In genomic region chr15:39579487-39580116, GRCh38 we compare ENCODE assay signal across 9 cellular contexts. TPM values are rescaled to one million over a fixed set of nuclear protein-coding genes. Genes with fewer than 3 reads are reported as not detected.
DNase-seq lines count a peak whose midpoint lies in the region; ATAC-seq and TF ChIP-seq lines count a peak whose summit lies in the region.
"Had no signal": no experiment of that assay in that cellular context is flagged by ENCODE, and none has a peak within 500 bp of the region (broad histone marks: within the 10 kb centered on the region; RNA-seq: fewer than 3 reads in every experiment).

No MANE protein-coding gene starts in this region.

- H3K4me1 ChIP-seq in heart right ventricle = peaks cover 0 to 57% (median 40%) of the 10 kb centered on the region in 9 donors

- peaks cover 13% of the 10 kb centered on the region for H3K4me1 Mint-ChIP-seq in activated naive CD8-positive, alpha-beta T cell treated with anti-CD3 and anti-CD28 coated beads, Interleukin-2, amount 50 U/mL, for 24 hours

- no peaks in the 10 kb centered on the region for H3K9me3 ChIP-seq in heart right ventricle
- H3K9me3 ChIP-seq: neutrophil had no signal

- H3K4me3 ChIP-seq in H7 (ENCODE audit: insufficient read depth, low read depth, low read length) (peak overlapping the region; percentile 29), heart right ventricle (peak overlapping the region; percentile 20 to 88 (median 67))

- no peaks in the 10 kb centered on the region for H3K36me3 Mint-ChIP-seq in activated naive CD8-positive, alpha-beta T cell treated with anti-CD3 and anti-CD28 coated beads, Interleukin-2, amount 50 U/mL, for 24 hours (ENCODE audit: low read depth)

- ATAC-seq in activated naive CD8-positive, alpha-beta T cell treated with anti-CD3 and anti-CD28 coated beads, Interleukin-2, amount 50 U/mL, for 24 hours = no peak
- ATAC-seq in heart right ventricle (peak; percentile 53 to 80 (median 70)), GM21737 (IDR thresholded peaks at IDR 0.05; ENCODE audit: unreplicated experiment) (no peak), GM18519 (IDR thresholded peaks at IDR 0.05; ENCODE audit: low FRiP score, unreplicated experiment) (no peak)

- intact Hi-C loops in heart right ventricle (cut with DNase I) = loop anchor here (1.0 to 10.0 kb wide), 26 partner anchors 67 to 875 kb away; no protein-coding TSS in a partner anchor
- intact Hi-C loops in posterior vena cava (cut with DNase I) = loop anchor here (2.0 to 10.0 kb wide), 7 partner anchors 65 to 765 kb away; no protein-coding TSS in a partner anchor

- H3K27me3 Mint-ChIP-seq in activated naive CD8-positive, alpha-beta T cell treated with anti-CD3 and anti-CD28 coated beads, Interleukin-2, amount 50 U/mL, for 24 hours = peaks cover 62% of the 10 kb centered on the region

- peak; percentile 93 for DNase-seq in ACHN
- DNase-seq in H7 = peak; percentile 80
- DNase-seq in activated naive CD8-positive, alpha-beta T cell treated with anti-CD3 and anti-CD28 coated beads, Interleukin-2, amount 50 U/mL, for 24 hours = no peak
- peak; percentile 51 to 78 for DNase-seq in heart right ventricle
- DNase-seq in posterior vena cava (ENCODE audit: low spot score) = peak; percentile 90
- DNase-seq in activated CD4-positive, alpha-beta T cell treated with anti-CD3 and anti-CD28 coated beads for 1 hour = no peak

- H3K36me3 ChIP-seq in H7 (replicated peaks; ENCODE audit: control insufficient read depth, insufficient read depth, low read length) (peaks cover 15% of the 10 kb centered on the region), heart right ventricle (peaks cover 0 to 30% (median 19%) of the 10 kb centered on the region in 9 donors)
- H3K36me3 ChIP-seq: neutrophil had no signal

- H3K9me3 Mint-ChIP-seq in activated naive CD8-positive, alpha-beta T cell treated with anti-CD3 and anti-CD28 coated beads, Interleukin-2, amount 50 U/mL, for 24 hours = no peaks in the 10 kb centered on the region

- H3K4me3 Mint-ChIP-seq in activated naive CD8-positive, alpha-beta T cell treated with anti-CD3 and anti-CD28 coated beads, Interleukin-2, amount 50 U/mL, for 24 hours = peak overlapping the region; percentile 34

- WGBS in heart right ventricle, 2 donors = 8 to 11% methylated on average over 18 of the region's 18 CpGs

- no peak overlapping the region for H3K27ac Mint-ChIP-seq in activated naive CD8-positive, alpha-beta T cell treated with anti-CD3 and anti-CD28 coated beads, Interleukin-2, amount 50 U/mL, for 24 hours

- TF ChIP-seq CTCF in heart right ventricle (IDR thresholded peaks at IDR 0.05) = no peak

- in situ Hi-C loops in ACHN (cut with HindIII; ENCODE audit: low pct_ligation_motif_present, low pct_unique_long_range_greater_than_20kb, low sequenced_read_pairs) = no loop called here

- no peaks in the 10 kb centered on the region for H3K27me3 ChIP-seq in H7 (ENCODE audit: control insufficient read depth, insufficient read depth, low read length)
- peaks cover 0 to 7% (median 0%) of the 10 kb centered on the region in 7 donors for H3K27me3 ChIP-seq in heart right ventricle

- H3K27ac ChIP-seq in heart right ventricle = peak overlapping the region; percentile 83 to 97 (median 92)
- H3K27ac ChIP-seq: neutrophil had no signal

RNA-seq across cellular contexts. Expression of gene THBS1, which starts 1.3 kb away (rescaled TPM):
- total RNA-seq in H7 (2014; rRNA removed; shearing (Covaris generic)) = 9.9 and 10.1 TPM in 2 replicates
- total RNA-seq in heart right ventricle (1,000 to 10,000 TPM in 1 of 10 donors, 100 to 1,000 TPM in 5, 10 to 100 TPM in 4; 46.8 to 1,109 (median 113) TPM), posterior vena cava (1,000 to 10,000 TPM in 1 of 2 donors, 100 to 1,000 TPM in 1; 585 to 1,947 TPM)
- 10 to 100 TPM; 12.9 to 93.2 TPM for polyA plus RNA-seq in heart right ventricle

Comparison
In these comparisons a context has a peak if more than half of its experiments do, and no peak if none do; other contexts are left out.
1. DNase-seq: peak in ACHN (single experiment), H7 (single experiment), heart right ventricle (2 of 2) and posterior vena cava (single experiment); none in activated naive CD8-positive, alpha-beta T cell treated with anti-CD3 and anti-CD28 coated beads, Interleukin-2, amount 50 U/mL, for 24 hours (single experiment) and activated CD4-positive, alpha-beta T cell treated with anti-CD3 and anti-CD28 coated beads for 1 hour (single experiment).
2. ATAC-seq: peak in heart right ventricle (8 of 8); none in activated naive CD8-positive, alpha-beta T cell treated with anti-CD3 and anti-CD28 coated beads, Interleukin-2, amount 50 U/mL, for 24 hours (single experiment), GM21737 (single experiment) and GM18519 (single experiment).